ENCODE assay signal across 1 cellular context in genomic region chr4:23161787-23162186, GRCh38.
TF ChIP-seq lines count a peak whose summit lies in the region.

No MANE protein-coding gene starts in this region.

TF ChIP-seq in H1, 55 proteins besides CTCF, POLR2A, EP300 and RAD21 (continued from another document):
- TF ChIP-seq CHD7 (IDR thresholded peaks at IDR 0.05; ENCODE audit: insufficient replicate concordance, low read length), result peak; percentile 49
